In genomic region chr14:41606249-41607118, GRCh38 we compare ENCODE assay signal across 8 cellular contexts. TPM values are rescaled to one million over a fixed set of nuclear protein-coding genes. Genes with fewer than 3 reads are reported as not detected.
A peak's percentile ranks its signal among the peaks of the same experiment; 100 is the strongest.
DNase-seq lines count a peak whose midpoint lies in the region; ATAC-seq, FAIRE-seq and TF ChIP-seq lines count a peak whose summit lies in the region.

Gene LRFN5 (plus strand): TSS chr14:41606876.

- FAIRE-seq in GM12878 (lab: Jason Lieb, UNC) = no peak

- H2AFZ ChIP-seq in GM12878 (ENCODE audit: control insufficient read depth, low read depth, low read length) (no peak within 1 kb of the TSS), smooth muscle cell (ENCODE audit: low read depth) (peak within 1 kb of the TSS; percentile 99)

- H3K9me3 ChIP-seq in GM12878 (replicated peaks; ENCODE audit: control insufficient read depth, insufficient read depth, low read length) (no peaks in the 10 kb centered on the region; the same call in 2 of the 3 replicates), smooth muscle cell (replicated peaks; ENCODE audit: low read depth) (no peaks in the 10 kb centered on the region)

- no peak within 1 kb of the TSS for H3K27ac ChIP-seq in GM12878 (ENCODE audit: control insufficient read depth, insufficient read depth)
- H3K27ac ChIP-seq in smooth muscle cell (ENCODE audit: low read depth) = peak within 1 kb of the TSS; percentile 72

- in situ Hi-C loops in GM12878 (cut with MboI) = loop anchor here (25.0 kb wide), 1 partner anchor 1619 kb away; no protein-coding TSS in a partner anchor

- no peak for TF ChIP-seq EP300 in GM12878 (IDR thresholded peaks at IDR 0.05; ENCODE audit: borderline replicate concordance in 1 of 2, control insufficient read depth in 1 of 2, low read depth in 2 of 2, low read length in 2 of 2)

- ATAC-seq in GM12878 = peak; percentile 34; the same call in 2 of the 3 replicates

- H3K4me1 ChIP-seq in GM12878 (ENCODE audit: control insufficient read depth, insufficient read depth, low read length) = no peaks in the 10 kb centered on the region
- peaks cover 23% of the 10 kb centered on the region for H3K4me1 ChIP-seq in smooth muscle cell (ENCODE audit: low read depth)

- H3K79me2 ChIP-seq in GM12878 (ENCODE audit: control insufficient read depth, insufficient read depth, low read length) = no peaks in the 10 kb centered on the region
- H3K79me2 ChIP-seq in smooth muscle cell (ENCODE audit: low read depth) = peaks cover 86% of the 10 kb centered on the region

- peak within 1 kb of the TSS; percentile 48; the same call in 1 of the 2 replicates for H3K4me2 ChIP-seq in GM12878 (ENCODE audit: control insufficient read depth, insufficient read depth)
- H3K4me2 ChIP-seq in smooth muscle cell = peak within 1 kb of the TSS; percentile 97

- CTCF ChIA-PET in GM12878 (lab: Yijun Ruan, JAX) = no interaction called here
- CTCF ChIA-PET in GM10248 (lab: Yijun Ruan, JAX) = no interaction called here

- no peak for TF ChIP-seq RAD21 in GM12878 (IDR thresholded peaks at IDR 0.05; ENCODE audit: insufficient read depth, low read depth, low read length)

- peaks cover 10 to 13% of the 10 kb centered on the region in 2 experiments for H3K27me3 ChIP-seq in GM12878 (replicated peaks in 1 of 2; ENCODE audit: control insufficient read depth in 2 of 2, insufficient read depth in 2 of 2, low read length in 1 of 2)
- H3K27me3 ChIP-seq in smooth muscle cell (ENCODE audit: low read depth) = no peaks in the 10 kb centered on the region

- DNase-seq in NCI-H2029 (lab: John Stamatoyannopoulos, UW) (peak; percentile 37), NCI-H2029 treated with DMSO at 0.1 percent for 48 hours (lab: John Stamatoyannopoulos, UW) (no peak), NCI-H1694 (lab: John Stamatoyannopoulos, UW) (peak; percentile 51), GM12878 (ENCODE audit: low read depth, low spot score) (no peak), iPS-NIHi7 (ENCODE audit: extremely low spot score) (peak; percentile 54), smooth muscle cell (lab: John Stamatoyannopoulos, UW; ENCODE audit: unreplicated experiment) (no peak), GM10248 (ENCODE audit: extremely low spot score) (no peak), NAMALWA (ENCODE audit: low spot score) (no peak)

- H4K20me1 ChIP-seq in GM12878 (ENCODE audit: control insufficient read depth, insufficient read depth) (no peaks in the 10 kb centered on the region), smooth muscle cell (ENCODE audit: low read depth) (peaks cover 16% of the 10 kb centered on the region)

- H3K4me3 ChIP-seq in GM12878 = no peak within 1 kb of the TSS; the same call in 1 of the 2 replicates
- peak within 1 kb of the TSS; percentile 81 for H3K4me3 ChIP-seq in smooth muscle cell

- TF ChIP-seq POLR2A in GM12878 (IDR thresholded peaks at IDR 0.05; ENCODE audit: low read depth, low read length) = no peak

- TF ChIP-seq CTCF in GM12878 (IDR thresholded peaks at IDR 0.05 in 2 of 3, conservative IDR thresholded peaks at IDR 0.05 in 1 of 3; ENCODE audit: control insufficient read depth in 2 of 3, extremely low read depth in 1 of 3, insufficient read depth in 1 of 3, low read depth in 3 of 3, low read length in 3 of 3) (no peak), smooth muscle cell (IDR thresholded peaks at IDR 0.05; ENCODE audit: borderline replicate concordance, insufficient read depth, poor library complexity, severe bottlenecking) (no peak), GM10248 (IDR thresholded peaks at IDR 0.05; ENCODE audit: control extremely low read depth, extremely low read depth, low read depth, missing control alignments) (no peak)

- intact Hi-C loops in GM12878 (cut with micrococcal nuclease; ENCODE audit: unreplicated experiment) = loop anchor here (10.0 kb wide), 1 partner anchor 322 kb away; no protein-coding TSS in a partner anchor

- RAD21 ChIA-PET in GM12878 (lab: Charles Lee; ENCODE audit: unreplicated experiment) = no interaction called here

- POLR2A ChIA-PET in GM12878 (lab: Charles Lee) (no interaction called here), GM10248 (lab: Yijun Ruan, JAX) (no interaction called here)

- H3F3A ChIP-seq in smooth muscle cell (ENCODE audit: low read depth) = peaks cover 7% of the 10 kb centered on the region

- SMC1A ChIA-PET in GM12878 (lab: Charles Lee; ENCODE audit: uncharacterized antibody, unreplicated experiment) = no interaction called here

- 4% methylated on average over 48 of the region's 75 CpGs for WGBS in GM12878 (ENCODE audit: insufficient coverage, insufficient replicate concordance, low lambda C conversion rate, missing lambda C conversion rate)
- WGBS in smooth muscle cell (ENCODE audit: low lambda C conversion rate) = 1% methylated on average over 68 of the region's 75 CpGs

- H3K36me3 ChIP-seq in GM12878 (ENCODE audit: control insufficient read depth in 2 of 2, insufficient read depth in 2 of 2, low read length in 1 of 2) (no peaks in the 10 kb centered on the region), smooth muscle cell (ENCODE audit: low read depth) (no peaks in the 10 kb centered on the region)

- BruUV-seq in GM12878 (replicated peaks; lab: Mats Ljungman, UMichigan) = no TSS peak

- H3K9ac ChIP-seq in GM12878 (ENCODE audit: control insufficient read depth, insufficient read depth, low read length) = no peak within 1 kb of the TSS
- peak within 1 kb of the TSS; percentile 45 for H3K9ac ChIP-seq in smooth muscle cell (ENCODE audit: low read depth)

TF ChIP-seq in GM12878, 131 proteins besides CTCF, POLR2A, EP300 and RAD21:
- TF ChIP-seq ZNF622 (IDR thresholded peaks at IDR 0.05) (no peak), RBBP5 (conservative IDR thresholded peaks at IDR 0.05) (no peak)

RNA-seq across cellular contexts. Expression of gene LRFN5, which starts in this region (rescaled TPM):
- total RNA-seq in GM12878 (2013; cell fraction: nucleolus; rRNA removed) = not detected in 2 replicates
- total RNA-seq in GM12878 (2014; rRNA removed) (0.06 TPM in 1 of 2 replicates, not detected in the other), GM12878 (2014; rRNA removed; fragmentation: Illumina TruSeq; extraction: Trizol) (not detected in 2 replicates), GM12878 (2021) (0.05 TPM in 1 of 2 replicates, not detected in the other), smooth muscle cell (33.8 and 44.6 TPM in 2 replicates)
- polyA plus RNA-seq in GM12878 (2011; ENCODE audit: low read depth) = not detected
- polyA plus RNA-seq in GM12878 (2011; rRNA removed) (1.2 TPM in 2 replicates), GM12878 (2014; fragmentation: Illumina TruSeq; extraction: Trizol) (not detected in 2 replicates), GM12878 (2014; fragmentation: Nextera tagmentation; extraction: Ambion mirVana) (not detected), GM12878 (2014; rRNA removed) (not detected in 2 replicates), GM12878 (2016; fragmentation: Nextera tagmentation; extraction: Ambion mirVana) (not detected), smooth muscle cell (12.7 and 22.1 TPM in 2 replicates)
- polyA plus RNA-seq in GM12878 (2011; cell fraction: cytosol; rRNA removed) = 0.64 and 0.67 TPM in 2 replicates
- polyA plus RNA-seq in GM12878 (2011; cell fraction: nucleus; rRNA removed) = 1.1 and 1.2 TPM in 2 replicates
- not detected in 2 replicates for polyA plus RNA-seq in GM12878 (2012)
- polyA minus RNA-seq in GM12878 (2011; rRNA and poly(A)+ RNA removed) = 3.4 and 3.5 TPM in 2 replicates
- 0.21 and 0.53 TPM in 2 replicates for polyA minus RNA-seq in GM12878 (2011; cell fraction: cytosol; rRNA and poly(A)+ RNA removed)
- polyA minus RNA-seq in GM12878 (2011; cell fraction: nucleus; rRNA and poly(A)+ RNA removed) = 8.8 and 13.6 TPM in 2 replicates

Comparison
In these comparisons a context has a peak if more than half of its experiments do, and no peak if none do; other contexts are left out.
1. RNA of gene LRFN5 (total RNA-seq): 33.8 to 44.6 TPM in smooth muscle cell; 0.05 to 0.06 TPM in GM12878; every median in the first group is over 10 times any median in the second.
2. DNase-seq: peak in NCI-H2029 (single experiment), NCI-H1694 (single experiment) and iPS-NIHi7 (single experiment); none in NCI-H2029 treated with DMSO at 0.1 percent for 48 hours (single experiment), GM12878 (single experiment), smooth muscle cell (single experiment), GM10248 (single experiment) and NAMALWA (single experiment).